ENCODE assay signal across 21 cellular contexts in the genomic region with DNA sequence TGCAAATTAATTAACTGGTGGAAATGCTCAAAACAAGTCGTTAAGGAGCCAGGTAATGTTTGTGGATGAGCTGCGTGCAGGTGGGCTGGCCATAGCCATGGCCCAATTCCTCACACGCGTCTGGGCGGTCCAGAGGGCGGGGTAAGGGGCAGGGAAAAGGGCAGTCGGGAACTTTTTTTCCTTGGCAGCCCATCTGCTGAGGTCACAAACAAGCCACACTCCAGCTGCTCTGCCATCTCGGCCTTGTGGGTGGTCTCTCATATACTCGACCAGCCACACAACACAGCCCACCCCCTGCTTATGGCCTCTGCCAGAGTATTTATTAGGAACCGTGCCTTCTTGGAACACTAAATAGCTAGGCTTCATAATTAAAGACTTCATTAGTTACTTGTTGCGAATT.
DNase-seq lines count a peak whose midpoint lies in the region; ATAC-seq and TF ChIP-seq lines count a peak whose summit lies in the region.
"Had no signal": no experiment of that assay in that cellular context is flagged by ENCODE, and none has a peak within 500 bp of the region (broad histone marks: within the 10 kb centered on the region; RNA-seq: fewer than 3 reads in every experiment).

No MANE protein-coding gene starts in this region.

- TF ChIP-seq EP300 in tibial nerve (IDR thresholded peaks at IDR 0.05) = no peak

- TF ChIP-seq CTCF in nephron progenitor cell (IDR thresholded peaks at IDR 0.05) = no peak
- no peak for TF ChIP-seq CTCF in tibial nerve (IDR thresholded peaks at IDR 0.05)
- TF ChIP-seq CTCF in omental fat pad (IDR thresholded peaks at IDR 0.05) = no peak

- H3K36me3 ChIP-seq in tibial nerve = no peaks in the 10 kb centered on the region
- H3K36me3 ChIP-seq: adrenal gland, BE2C had no signal

- DNase-seq in DMS 273 (lab: John Stamatoyannopoulos, UW; ENCODE audit: unreplicated experiment) (peak; percentile 9), DMS 273 treated with DMSO at 0.1 percent for 48 hours (lab: John Stamatoyannopoulos, UW) (no peak), caudate nucleus (lab: John Stamatoyannopoulos, UW) (peak in 17 of 61 donors; percentile 1 to 29 (median 6)), nephron progenitor cell (peak; percentile 6), tibial nerve (ENCODE audit: low spot score in 2 of 2) (no peak), omental fat pad (ENCODE audit: low spot score) (no peak)
- no peak for DNase-seq in NK-92 treated with Interleukin-12 subunit alpha and Interleukin-12 subunit beta, amount 100 ng/mL, for 24 hours (lab: John Stamatoyannopoulos, UW)
- DNase-seq in activated T-cell treated with anti-CD3 and anti-CD28 coated beads, Interleukin-2, amount 50 U/mL, for 48 hours = no peak
- DNase-seq: activated CD4-positive, alpha-beta T cell treated with anti-CD3 and anti-CD28 coated beads, Interleukin-2, amount 10 ng/mL, durations not matched to agents 7 days and 5 days; activated CD8-positive, alpha-beta memory T cell treated with anti-CD3 and anti-CD28 coated beads, Interleukin-2, amount 50 U/mL, for 4 hours; activated effector memory CD4-positive, alpha-beta T cell treated with anti-CD3 and anti-CD28 coated beads, Interleukin-2, amount 50 U/mL, for 16 hours; adrenal gland; BE2C; Calu3; NCI-H1048; right cardiac atrium; RPMI8226; stimulated activated CD4-positive, alpha-beta T cell treated with anti-CD3 and anti-CD28 coated beads, Interleukin-2, amount 100 ng/mL, for 24 hours; SW 1271 had no signal

- H3K27me3 ChIP-seq in tibial nerve = no peaks in the 10 kb centered on the region
- H3K27me3 ChIP-seq: adrenal gland, BE2C had no signal

- no peaks in the 10 kb centered on the region for H3K9me3 Mint-ChIP-seq in nephron progenitor cell
- H3K9me3 Mint-ChIP-seq: activated CD4-positive, alpha-beta T cell treated with anti-CD3 and anti-CD28 coated beads, Interleukin-2, amount 10 ng/mL, durations not matched to agents 7 days and 5 days had no signal

- peaks cover 0 to 36% (median 17%) of the 10 kb centered on the region in 4 donors for H3K4me1 ChIP-seq in tibial nerve
- H3K4me1 ChIP-seq: adrenal gland, BE2C had no signal

- H3K4me1 Mint-ChIP-seq in nephron progenitor cell = peaks cover 29% of the 10 kb centered on the region
- H3K4me1 Mint-ChIP-seq: activated CD4-positive, alpha-beta T cell treated with anti-CD3 and anti-CD28 coated beads, Interleukin-2, amount 10 ng/mL, durations not matched to agents 7 days and 5 days had no signal

- TF ChIP-seq POLR2A in tibial nerve (IDR thresholded peaks at IDR 0.05) = no peak

- no peak overlapping the region for H3K4me3 ChIP-seq in tibial nerve
- H3K4me3 ChIP-seq: adrenal gland had no signal

- 23 to 43% methylated on average over 6 to 11 of the region's 11 CpGs for whole genome bisulfite sequencing in tibial nerve, 2 donors

- no peak for ATAC-seq in omental fat pad (ENCODE audit: low FRiP score)

- no peak overlapping the region for H3K27ac Mint-ChIP-seq in nephron progenitor cell
- H3K27ac Mint-ChIP-seq: activated CD4-positive, alpha-beta T cell treated with anti-CD3 and anti-CD28 coated beads, Interleukin-2, amount 10 ng/mL, durations not matched to agents 7 days and 5 days had no signal

- no peak overlapping the region for H3K4me3 Mint-ChIP-seq in nephron progenitor cell
- H3K4me3 Mint-ChIP-seq: activated CD4-positive, alpha-beta T cell treated with anti-CD3 and anti-CD28 coated beads, Interleukin-2, amount 10 ng/mL, durations not matched to agents 7 days and 5 days had no signal

- H3K36me3 Mint-ChIP-seq in nephron progenitor cell (ENCODE audit: low read depth) = no peaks in the 10 kb centered on the region

- peaks cover 9% of the 10 kb centered on the region for H3K27me3 Mint-ChIP-seq in nephron progenitor cell (ENCODE audit: low read depth, poor library complexity)

- H3K27ac ChIP-seq in caudate nucleus (ENCODE audit: low read depth, low read length) (peak overlapping the region; percentile 7), tibial nerve (peak overlapping the region in 3 of 4 donors; percentile 35 to 80 (median 77))
- H3K27ac ChIP-seq: 22Rv1, adrenal gland, KMS-11 had no signal

- no peaks in the 10 kb centered on the region for H3K9me3 ChIP-seq in tibial nerve
- H3K9me3 ChIP-seq: adrenal gland, BE2C had no signal

Comparison
In these comparisons a context has a peak if more than half of its experiments do, and no peak if none do; other contexts are left out.
1. DNase-seq: peak in DMS 273 (single experiment) and nephron progenitor cell (single experiment); none in DMS 273 treated with DMSO at 0.1 percent for 48 hours (single experiment), tibial nerve (0 of 2), NK-92 treated with Interleukin-12 subunit alpha and Interleukin-12 subunit beta, amount 100 ng/mL, for 24 hours (single experiment), activated T-cell treated with anti-CD3 and anti-CD28 coated beads, Interleukin-2, amount 50 U/mL, for 48 hours (0 of 2) and omental fat pad (single experiment).